Comparison of ENCODE assay signal across 2 cellular contexts in genomic region chr12:53361638-53362037, GRCh38. TPM values are rescaled to one million over a fixed set of nuclear protein-coding genes. Genes with fewer than 3 reads are reported as not detected.
"Had no signal": no experiment of that assay in that cellular context is flagged by ENCODE, and none has a peak within 500 bp of the region (broad histone marks: within the 10 kb centered on the region; RNA-seq: fewer than 3 reads in every experiment).

No MANE protein-coding gene starts in this region.

RNA-seq across cellular contexts. Expression of gene SP7, which starts 25.5 kb away (rescaled TPM):
- polyA plus RNA-seq: adipose tissue, aorta had no signal
